ENCODE assay signal across 22 cellular contexts in the genomic region with DNA sequence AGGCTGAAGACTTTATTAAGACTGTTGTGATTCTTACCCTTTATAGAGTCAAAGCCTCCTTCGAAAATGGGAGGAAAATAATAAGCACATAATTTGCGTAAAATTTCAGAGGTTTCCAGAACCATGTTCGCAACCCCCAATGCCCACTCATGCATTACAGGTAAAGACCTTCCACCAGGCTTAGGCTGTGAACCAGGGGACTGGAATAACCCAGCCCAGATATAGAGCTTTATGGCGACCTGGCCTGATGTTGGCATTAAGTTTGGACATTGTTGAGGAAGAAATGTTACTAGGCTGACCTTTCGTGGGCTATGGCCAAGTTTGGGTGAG.
"Had no signal": no experiment of that assay in that cellular context is flagged by ENCODE, and none has a peak within 500 bp of the region (broad histone marks: within the 10 kb centered on the region; RNA-seq: fewer than 3 reads in every experiment).

No MANE protein-coding gene starts in this region.

- H3K9me3 Mint-ChIP-seq: activated CD8-positive, alpha-beta T cell treated with anti-CD3 and anti-CD28 coated beads for 36 hours; activated naive CD8-positive, alpha-beta T cell treated with anti-CD3 and anti-CD28 coated beads, Interleukin-2, amount 10 ng/mL, durations not matched to agents 7 days and 5 days; activated T-cell treated with anti-CD3 and anti-CD28 coated beads, Interleukin-2, amount 50 U/mL, for 72 hours; neural crest cell; stimulated activated naive CD8-positive, alpha-beta T cell treated with anti-CD3 and anti-CD28 coated beads, Interleukin-15, Interleukin-2, amounts not matched to agents 100 ng/mL and 50 ng/mL, for 24 hours had no signal

- DNase-seq: activated CD4-positive, alpha-beta T cell treated with anti-CD3 and anti-CD28 coated beads for 4 hours; activated CD8-positive, alpha-beta T cell treated with anti-CD3 and anti-CD28 coated beads for 36 hours; activated gamma-delta T cell treated with Interleukin-2 at 50 U/mL for 16 hours; activated naive CD8-positive, alpha-beta T cell treated with anti-CD3 and anti-CD28 coated beads, Interleukin-2, amount 10 ng/mL, durations not matched to agents 7 days and 5 days; activated T-cell treated with anti-CD3 and anti-CD28 coated beads, Interleukin-2, amount 50 U/mL, for 72 hours; cortex of kidney; effector CD8-positive, alpha-beta T cell; foreskin fibroblast; glutamatergic neuron; hypothalamus; left ventricle myocardium inferior; ovary; right lobe of liver; stimulated activated CD4-positive, alpha-beta T cell treated with anti-CD3 and anti-CD28 coated beads, Interleukin-4, amount 100 ng/mL, for 4 hours; stimulated activated CD8-positive, alpha-beta memory T cell treated with anti-CD3 and anti-CD28 coated beads, Interleukin-4, amount 100 ng/mL, for 48 hours; T-helper 2 cell; upper lobe of right lung had no signal

- H3K4me2 ChIP-seq: smooth muscle cell had no signal

- H3K4me3 ChIP-seq: left ventricle myocardium inferior, ovary, right lobe of liver, smooth muscle cell, upper lobe of right lung had no signal

- H3K27ac ChIP-seq: left ventricle myocardium inferior, ovary, upper lobe of right lung had no signal

- H3K27me3 Mint-ChIP-seq: activated CD8-positive, alpha-beta T cell treated with anti-CD3 and anti-CD28 coated beads for 36 hours had no signal

- H3K4me3 Mint-ChIP-seq: activated CD8-positive, alpha-beta T cell treated with anti-CD3 and anti-CD28 coated beads for 36 hours; activated naive CD8-positive, alpha-beta T cell treated with anti-CD3 and anti-CD28 coated beads, Interleukin-2, amount 10 ng/mL, durations not matched to agents 7 days and 5 days; neural crest cell; WTC11 had no signal

- H3K36me3 ChIP-seq: left ventricle myocardium inferior, ovary, right lobe of liver, upper lobe of right lung had no signal

- H3K27me3 ChIP-seq: ovary, right lobe of liver, upper lobe of right lung had no signal

- H3K9me3 ChIP-seq: left ventricle myocardium inferior, ovary, right lobe of liver, upper lobe of right lung had no signal

- H3K27ac Mint-ChIP-seq: activated CD8-positive, alpha-beta T cell treated with anti-CD3 and anti-CD28 coated beads for 36 hours; memory B cell; WTC11 had no signal

- ATAC-seq: activated CD8-positive, alpha-beta T cell treated with anti-CD3 and anti-CD28 coated beads for 36 hours; activated T-cell treated with anti-CD3 and anti-CD28 coated beads, Interleukin-2, amount 50 U/mL, for 72 hours; upper lobe of right lung; WTC11 had no signal
